In the genomic region with DNA sequence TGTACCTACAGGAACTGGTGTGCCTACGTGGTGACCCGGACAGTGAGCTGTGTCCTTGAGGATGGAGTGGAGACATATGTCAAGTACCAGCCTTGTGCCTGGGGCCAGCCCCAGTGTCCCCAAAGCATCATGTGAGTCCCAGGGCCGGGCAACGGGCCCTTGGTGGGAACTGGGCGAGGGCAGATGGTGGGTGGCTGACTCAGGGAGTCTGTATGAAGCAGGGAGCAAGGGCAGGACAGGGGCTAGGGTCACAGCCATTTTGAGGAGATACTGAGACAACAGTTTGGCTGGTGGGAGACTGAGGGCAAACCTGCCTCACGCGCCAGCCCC, we compare ENCODE assay signal across 12 cellular contexts. TPM values are rescaled to one million over a fixed set of nuclear protein-coding genes. Genes with fewer than 3 reads are reported as not detected.
A peak's percentile ranks its signal among the peaks of the same experiment; 100 is the strongest.
DNase-seq lines count a peak whose midpoint lies in the region; TF ChIP-seq lines count a peak whose summit lies in the region.
"Had no signal": no experiment of that assay in that cellular context is flagged by ENCODE, and none has a peak within 500 bp of the region (broad histone marks: within the 10 kb centered on the region; RNA-seq: fewer than 3 reads in every experiment).

No MANE protein-coding gene starts in this region.

- no peak for TF ChIP-seq CTCF in right atrium auricular region (IDR thresholded peaks at IDR 0.05)

- H3K4me3 ChIP-seq in GM08714 (ENCODE audit: low read length) (peak overlapping the region; percentile 64; the same call in 1 of the 2 replicates), right atrium auricular region (peak overlapping the region; percentile 50 to 51), skeletal muscle tissue (ENCODE audit: low read length in 3 of 3) (peak overlapping the region; percentile 38 to 75 (median 51)), HAP-1 (no peak overlapping the region)

- in situ Hi-C loops in KBM-7 (cut with MboI; ENCODE audit: low pct_unique_long_range_greater_than_20kb, low sequenced_read_pairs) (no loop called here), HAP-1 (cut with MboI; ENCODE audit: low sequenced_read_pairs) (no loop called here)

- H3K9me3 Mint-ChIP-seq in activated T-helper 1 cell treated with anti-CD3 and anti-CD28 coated beads, Interleukin-12 subunit alpha, Interleukin-12 subunit beta, Interleukin-2, Interleukin-4 antibody, amounts not matched to agents 30 ng/mL and 10 ng/mL and 1 ng/mL, durations not matched to agents 14 hours and 24 hours and 36 hours: no peaks in the 10 kb centered on the region

- no peaks in the 10 kb centered on the region for H3K27me3 Mint-ChIP-seq in activated T-helper 1 cell treated with anti-CD3 and anti-CD28 coated beads, Interleukin-12 subunit alpha, Interleukin-12 subunit beta, Interleukin-2, Interleukin-4 antibody, amounts not matched to agents 30 ng/mL and 10 ng/mL and 1 ng/mL, durations not matched to agents 14 hours and 24 hours and 36 hours (ENCODE audit: insufficient read depth)

- H3K9ac ChIP-seq in skeletal muscle tissue (ENCODE audit: low read depth in 1 of 3, low read length in 3 of 3): peak overlapping the region in 2 of 3 donors; percentile 69 to 80

- H3K36me3 ChIP-seq in right atrium auricular region (no peaks in the 10 kb centered on the region), skeletal muscle tissue (ENCODE audit: control insufficient read depth in 3 of 3, insufficient read depth in 3 of 3, low read length in 3 of 3) (no peaks in the 10 kb centered on the region), HAP-1 (replicated peaks) (no peaks in the 10 kb centered on the region)

- H3K27ac Mint-ChIP-seq in activated T-helper 1 cell treated with anti-CD3 and anti-CD28 coated beads, Interleukin-12 subunit alpha, Interleukin-12 subunit beta, Interleukin-2, Interleukin-4 antibody, amounts not matched to agents 30 ng/mL and 10 ng/mL and 1 ng/mL, durations not matched to agents 14 hours and 24 hours and 36 hours: peak overlapping the region; percentile 71

- H3K27ac ChIP-seq in right atrium auricular region: peak overlapping the region; percentile 69 to 86
- peak overlapping the region; percentile 72 for H3K27ac ChIP-seq in skeletal muscle tissue (ENCODE audit: low read depth, low read length)

- no peak overlapping the region for H3K4me3 Mint-ChIP-seq in activated T-helper 1 cell treated with anti-CD3 and anti-CD28 coated beads, Interleukin-12 subunit alpha, Interleukin-12 subunit beta, Interleukin-2, Interleukin-4 antibody, amounts not matched to agents 30 ng/mL and 10 ng/mL and 1 ng/mL, durations not matched to agents 14 hours and 24 hours and 36 hours

- H3K9me3 ChIP-seq in right atrium auricular region (no peaks in the 10 kb centered on the region), skeletal muscle tissue (ENCODE audit: control insufficient read depth in 3 of 3, low read length in 3 of 3) (no peaks in the 10 kb centered on the region), HAP-1 (no peaks in the 10 kb centered on the region)
- H3K9me3 ChIP-seq: adrenal gland had no signal

- DNase-seq in activated T-helper 1 cell treated with anti-CD3 and anti-CD28 coated beads, Interleukin-12 subunit alpha, Interleukin-12 subunit beta, Interleukin-2, Interleukin-4 antibody, amounts not matched to agents 30 ng/mL and 10 ng/mL and 1 ng/mL, durations not matched to agents 14 hours and 24 hours and 36 hours (ENCODE audit: low spot score): no peak
- DNase-seq in right atrium auricular region (ENCODE audit: low spot score) (no peak), KBM-7 (no peak), HAP-1 (ENCODE audit: low spot score in 2 of 2) (no peak), NCI-H1105 (lab: John Stamatoyannopoulos, UW) (no peak), NCI-H526 (lab: John Stamatoyannopoulos, UW) (no peak)
- DNase-seq: DMS79, NCI-H524 treated with DMSO at 0.1 percent for 48 hours, occipital lobe had no signal

- H3K27me3 ChIP-seq in right atrium auricular region (no peaks in the 10 kb centered on the region), skeletal muscle tissue (ENCODE audit: control insufficient read depth in 3 of 3, insufficient read depth in 3 of 3, low read length in 3 of 3) (peaks cover 0 to 5% (median 0%) of the 10 kb centered on the region in 3 donors), HAP-1 (ENCODE audit: low read depth) (0 out of 2 replicates have a peak, but pooled peaks cover 2% of the 10 kb centered on the region)
- H3K27me3 ChIP-seq: adrenal gland had no signal

- peaks cover 0 to 46% of the 10 kb centered on the region in 2 donors for H3K4me1 ChIP-seq in right atrium auricular region
- H3K4me1 ChIP-seq in skeletal muscle tissue (ENCODE audit: control insufficient read depth in 3 of 3, insufficient read depth in 3 of 3, low read length in 3 of 3): peaks cover 48 to 67% (median 49%) of the 10 kb centered on the region in 3 donors
- peaks cover 5% of the 10 kb centered on the region for H3K4me1 ChIP-seq in HAP-1

- no peaks in the 10 kb centered on the region for H3K36me3 Mint-ChIP-seq in activated T-helper 1 cell treated with anti-CD3 and anti-CD28 coated beads, Interleukin-12 subunit alpha, Interleukin-12 subunit beta, Interleukin-2, Interleukin-4 antibody, amounts not matched to agents 30 ng/mL and 10 ng/mL and 1 ng/mL, durations not matched to agents 14 hours and 24 hours and 36 hours (ENCODE audit: low read depth)

- intact Hi-C loops in activated T-helper 1 cell treated with anti-CD3 and anti-CD28 coated beads, Interleukin-12 subunit alpha, Interleukin-12 subunit beta, Interleukin-2, Interleukin-4 antibody, amounts not matched to agents 30 ng/mL and 10 ng/mL and 1 ng/mL, durations not matched to agents 14 hours and 24 hours and 36 hours (cut with micrococcal nuclease): loop anchor here (10.0 kb wide), 1 partner anchor 405 kb away; the partner anchor contains the start of gene IFT172

- peaks cover 60% of the 10 kb centered on the region for H3K4me1 Mint-ChIP-seq in activated T-helper 1 cell treated with anti-CD3 and anti-CD28 coated beads, Interleukin-12 subunit alpha, Interleukin-12 subunit beta, Interleukin-2, Interleukin-4 antibody, amounts not matched to agents 30 ng/mL and 10 ng/mL and 1 ng/mL, durations not matched to agents 14 hours and 24 hours and 36 hours (ENCODE audit: low read depth)

RNA-seq across cellular contexts. Expression of gene EMILIN1, which starts 1.7 kb away (rescaled TPM):
- 1.1 and 1.5 TPM in 2 replicates for total RNA-seq in activated T-helper 1 cell treated with anti-CD3 and anti-CD28 coated beads, Interleukin-12 subunit alpha, Interleukin-12 subunit beta, Interleukin-2, Interleukin-4 antibody, amounts not matched to agents 30 ng/mL and 10 ng/mL and 1 ng/mL, durations not matched to agents 14 hours and 24 hours and 36 hours
- total RNA-seq in right atrium auricular region: 10 to 100 TPM; 22.3 to 36.7 TPM
- 61.6 TPM for total RNA-seq in skeletal muscle tissue

RNA-seq across cellular contexts. Expression of gene KHK, which starts 6.5 kb away (rescaled TPM):
- total RNA-seq in activated T-helper 1 cell treated with anti-CD3 and anti-CD28 coated beads, Interleukin-12 subunit alpha, Interleukin-12 subunit beta, Interleukin-2, Interleukin-4 antibody, amounts not matched to agents 30 ng/mL and 10 ng/mL and 1 ng/mL, durations not matched to agents 14 hours and 24 hours and 36 hours: 12.2 and 12.4 TPM in 2 replicates
- total RNA-seq in right atrium auricular region (1 to 10 TPM in 1 of 2 donors, under 1 TPM in 1; 0.82 to 1.7 TPM), skeletal muscle tissue (2.1 TPM)

RNA-seq across cellular contexts. Expression of gene OST4, which starts 8.7 kb away (rescaled TPM):
- total RNA-seq in activated T-helper 1 cell treated with anti-CD3 and anti-CD28 coated beads, Interleukin-12 subunit alpha, Interleukin-12 subunit beta, Interleukin-2, Interleukin-4 antibody, amounts not matched to agents 30 ng/mL and 10 ng/mL and 1 ng/mL, durations not matched to agents 14 hours and 24 hours and 36 hours: 322 and 332 TPM in 2 replicates
- total RNA-seq in right atrium auricular region (100 to 1,000 TPM; 379 to 465 TPM), skeletal muscle tissue (352 TPM)

RNA-seq across cellular contexts. Expression of gene AGBL5, which starts 28.6 kb away (rescaled TPM):
- 12.3 and 13.8 TPM in 2 replicates for total RNA-seq in activated T-helper 1 cell treated with anti-CD3 and anti-CD28 coated beads, Interleukin-12 subunit alpha, Interleukin-12 subunit beta, Interleukin-2, Interleukin-4 antibody, amounts not matched to agents 30 ng/mL and 10 ng/mL and 1 ng/mL, durations not matched to agents 14 hours and 24 hours and 36 hours
- 1 to 10 TPM; 8.1 to 9.3 TPM for total RNA-seq in right atrium auricular region
- 6.8 TPM for total RNA-seq in skeletal muscle tissue

RNA-seq across cellular contexts. Expression of gene CGREF1, which starts 38.8 kb away (rescaled TPM):
- 12.9 and 18.0 TPM in 2 replicates for total RNA-seq in activated T-helper 1 cell treated with anti-CD3 and anti-CD28 coated beads, Interleukin-12 subunit alpha, Interleukin-12 subunit beta, Interleukin-2, Interleukin-4 antibody, amounts not matched to agents 30 ng/mL and 10 ng/mL and 1 ng/mL, durations not matched to agents 14 hours and 24 hours and 36 hours
- 1 to 10 TPM; 4.3 to 4.5 TPM for total RNA-seq in right atrium auricular region
- 2.1 TPM for total RNA-seq in skeletal muscle tissue
